ENCODE assay signal across 11 cellular contexts in the genomic region with DNA sequence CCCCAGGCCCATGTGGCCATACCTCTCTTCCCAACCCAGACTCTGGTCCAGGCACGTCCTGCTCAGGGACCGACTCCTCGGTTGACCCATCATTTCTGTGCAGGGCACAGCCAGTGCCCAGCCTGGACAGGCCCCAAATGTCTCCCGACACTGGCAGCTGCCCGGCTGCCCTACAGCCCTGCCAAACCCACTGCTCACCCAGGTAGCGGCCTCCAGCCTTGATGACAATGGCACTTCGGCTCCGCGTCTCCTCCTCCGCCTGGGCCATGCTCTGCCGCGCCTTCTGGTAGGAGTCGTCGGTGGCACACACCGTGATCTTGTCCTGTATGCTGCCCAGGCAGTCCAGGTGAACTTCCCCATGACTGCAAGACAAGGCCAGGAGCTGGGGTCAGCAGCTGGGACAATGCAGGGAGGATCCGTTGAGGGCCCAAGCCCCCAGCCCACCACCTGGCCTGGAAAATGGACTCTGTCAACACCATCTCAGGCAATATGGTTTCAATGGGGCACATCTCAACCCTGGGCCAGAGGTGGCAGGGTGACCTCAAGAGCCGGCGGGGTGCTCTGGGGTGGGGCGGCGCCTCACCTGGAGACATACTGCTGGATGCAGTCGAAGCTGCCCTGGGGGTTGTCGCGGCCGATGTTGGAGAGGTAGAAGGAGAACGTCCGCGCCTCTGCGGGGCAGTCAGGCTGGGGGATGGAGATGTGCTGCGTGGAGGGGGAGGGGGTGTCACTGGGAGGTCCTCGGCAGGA. TPM values are rescaled to one million over a fixed set of nuclear protein-coding genes. Genes with fewer than 3 reads are reported as not detected.
DNase-seq lines count a peak whose midpoint lies in the region; ATAC-seq, FAIRE-seq and TF ChIP-seq lines count a peak whose summit lies in the region.
"Had no signal": no experiment of that assay in that cellular context is flagged by ENCODE, and none has a peak within 500 bp of the region (broad histone marks: within the 10 kb centered on the region; RNA-seq: fewer than 3 reads in every experiment).

No MANE protein-coding gene starts in this region.

- H4K20me1 ChIP-seq in PC-3 (ENCODE audit: low read length) (no peaks in the 10 kb centered on the region), GM12878 (ENCODE audit: control insufficient read depth, insufficient read depth) (peaks cover 7% of the 10 kb centered on the region)

- H3K27ac ChIP-seq in PC-3 (ENCODE audit: low read length) = 0 out of 2 replicates have a peak overlapping the region, but pooled peaks have one; percentile 14
- no peak overlapping the region for H3K27ac ChIP-seq in GM12878 (ENCODE audit: control insufficient read depth, insufficient read depth)
- peak overlapping the region; percentile 83 for H3K27ac ChIP-seq in lower lobe of right lung
- H3K27ac ChIP-seq in substantia nigra (ENCODE audit: low read depth, low read length, poor library complexity, severe bottlenecking) = peak overlapping the region; percentile 85
- H3K27ac ChIP-seq: cardiac muscle cell had no signal

- DNase-seq in PC-3 (no peak), GM12878 (ENCODE audit: low read depth, low spot score) (no peak), lower lobe of right lung (no peak), substantia nigra (lab: John Stamatoyannopoulos, UW) (peak in 2 of 49 donors; percentile 30), GF-D8 (lab: John Stamatoyannopoulos, UW) (no peak), nucleus accumbens (lab: John Stamatoyannopoulos, UW) (no peak), NOMO-1 treated with dmso at 0.1 percent for 144 hours (lab: John Stamatoyannopoulos, UW; ENCODE audit: unreplicated experiment) (no peak)
- DNase-seq: activated T-cell treated with anti-CD3 and anti-CD28 coated beads, Interleukin-2, amount 50 U/mL, for 48 hours; foreskin melanocyte; NCI-H2227 treated with DMSO at 0.1 percent for 48 hours had no signal

- POLR2A ChIA-PET in PC-3 (lab: Charles Lee; ENCODE audit: unreplicated experiment) = no interaction called here
- POLR2A ChIA-PET in GM12878 (lab: Charles Lee) = no interaction called here

- peak; percentile 32; the same call in 1 of the 2 replicates for TF ChIP-seq POLR2A in GM12878 (IDR thresholded peaks at IDR 0.05; ENCODE audit: low read depth, low read length)

- TF ChIP-seq RAD21 in GM12878 (IDR thresholded peaks at IDR 0.05; ENCODE audit: insufficient read depth, low read depth, low read length) = no peak

- BruUV-seq in PC-3 (replicated peaks; lab: Mats Ljungman, UMichigan) = no TSS peak
- BruUV-seq in GM12878 (replicated peaks; lab: Mats Ljungman, UMichigan) = no TSS peak

- no peak for ATAC-seq in PC-3
- ATAC-seq in GM12878 = no peak
- no peak for ATAC-seq in lower lobe of right lung

- CTCF ChIA-PET in PC-3 (lab: Charles Lee) (no interaction called here), GM12878 (lab: Yijun Ruan, JAX) (interaction anchor here (0.7 to 1.8 kb wide), 3 partner anchors 13 to 77 kb away, joined by 3 read pairs; no protein-coding TSS in a partner anchor)

- H3K4me2 ChIP-seq in PC-3 (ENCODE audit: low read length) (no peak overlapping the region), GM12878 (ENCODE audit: control insufficient read depth, insufficient read depth) (no peak overlapping the region)

- SMC1A ChIA-PET in GM12878 (lab: Charles Lee; ENCODE audit: uncharacterized antibody, unreplicated experiment) = interaction anchor here (1.1 kb wide), 1 partner anchor 14 kb away, joined by 4 read pairs; no protein-coding TSS in a partner anchor

- 96% methylated on average over 30 of the region's 30 CpGs for WGBS in GM12878 (ENCODE audit: insufficient coverage, insufficient replicate concordance, low lambda C conversion rate, missing lambda C conversion rate)

- no peaks in the 10 kb centered on the region for H3K9me2 ChIP-seq in PC-3 (replicated peaks; ENCODE audit: low read length)

- no peak for FAIRE-seq in GM12878 (lab: Jason Lieb, UNC)

- H3K4me1 ChIP-seq in PC-3 (ENCODE audit: insufficient read depth, low read length) (peaks cover 35% of the 10 kb centered on the region), GM12878 (ENCODE audit: control insufficient read depth, insufficient read depth, low read length) (no peaks in the 10 kb centered on the region), lower lobe of right lung (peaks cover 57% of the 10 kb centered on the region)

- intact Hi-C loops in PC-3 (cut with micrococcal nuclease) = no loop called here
- intact Hi-C loops in GM12878 (cut with micrococcal nuclease; ENCODE audit: unreplicated experiment) = no loop called here
- intact Hi-C loops in lower lobe of right lung (cut with DNase I) = no loop called here

- H3K9ac ChIP-seq in PC-3 (ENCODE audit: low read length) = no peak overlapping the region
- no peak overlapping the region for H3K9ac ChIP-seq in GM12878 (ENCODE audit: control insufficient read depth, insufficient read depth, low read length)

- H3K9me3 ChIP-seq in PC-3 (ENCODE audit: low read length) = no peaks in the 10 kb centered on the region
- H3K9me3 ChIP-seq in GM12878 (replicated peaks; ENCODE audit: control insufficient read depth, insufficient read depth, low read length) = no peaks in the 10 kb centered on the region
- no peaks in the 10 kb centered on the region for H3K9me3 ChIP-seq in lower lobe of right lung

- RAD21 ChIA-PET in GM12878 (lab: Charles Lee; ENCODE audit: unreplicated experiment) = no interaction called here

- H3K36me3 ChIP-seq in PC-3 (ENCODE audit: low read depth, low read length) (peaks cover 11% of the 10 kb centered on the region), GM12878 (ENCODE audit: control insufficient read depth in 2 of 2, insufficient read depth in 2 of 2, low read length in 1 of 2) (peaks cover 7 to 50% of the 10 kb centered on the region in 2 experiments; a peak in 3 of 4 replicates), lower lobe of right lung (peaks cover 32% of the 10 kb centered on the region)
- H3K36me3 ChIP-seq: cardiac muscle cell had no signal

- H3F3A ChIP-seq in PC-3 (ENCODE audit: low read length, unreplicated experiment) = peaks cover 3% of the 10 kb centered on the region

- H3K4me3 ChIP-seq in PC-3 (ENCODE audit: low read length) (no peak overlapping the region), GM12878 (no peak overlapping the region), lower lobe of right lung (no peak overlapping the region)
- H3K4me3 ChIP-seq: cardiac muscle cell had no signal

- no peak for TF ChIP-seq EP300 in GM12878 (IDR thresholded peaks at IDR 0.05; ENCODE audit: borderline replicate concordance in 1 of 2, control insufficient read depth in 1 of 2, low read depth in 2 of 2, low read length in 2 of 2)

- H3K79me2 ChIP-seq in PC-3 (ENCODE audit: low read length) (0 out of 2 replicates have a peak, but pooled peaks cover 12% of the 10 kb centered on the region), GM12878 (ENCODE audit: control insufficient read depth, insufficient read depth, low read length) (no peaks in the 10 kb centered on the region; the same call in 1 of the 2 replicates)

- H3K27me3 ChIP-seq in PC-3 (ENCODE audit: low read length) = no peaks in the 10 kb centered on the region
- no peaks in the 10 kb centered on the region for H3K27me3 ChIP-seq in GM12878 (replicated peaks in 1 of 2; ENCODE audit: control insufficient read depth in 2 of 2, insufficient read depth in 2 of 2, low read length in 1 of 2)
- no peaks in the 10 kb centered on the region for H3K27me3 ChIP-seq in lower lobe of right lung (ENCODE audit: low read depth)
- H3K27me3 ChIP-seq: cardiac muscle cell had no signal

- no peak for TF ChIP-seq CTCF in PC-3 (conservative IDR thresholded peaks at IDR 0.05; ENCODE audit: low read depth, low read length)
- no peak for TF ChIP-seq CTCF in GM12878 (IDR thresholded peaks at IDR 0.05 in 2 of 3, conservative IDR thresholded peaks at IDR 0.05 in 1 of 3; ENCODE audit: control insufficient read depth in 2 of 3, extremely low read depth in 1 of 3, insufficient read depth in 1 of 3, low read depth in 3 of 3, low read length in 3 of 3)
- no peak for TF ChIP-seq CTCF in lower lobe of right lung (IDR thresholded peaks at IDR 0.05)

- H2AFZ ChIP-seq in PC-3 (ENCODE audit: low read length) (no peak overlapping the region), GM12878 (ENCODE audit: control insufficient read depth, low read depth, low read length) (no peak overlapping the region)

- in situ Hi-C loops in GM12878 (cut with MboI) = loop anchor here (25.0 kb wide), 1 partner anchor 397 kb away; no protein-coding TSS in a partner anchor

RNA-seq across cellular contexts. Expression of a gene that starts 27.5 kb away (rescaled TPM):
- total RNA-seq in PC-3 (2014; rRNA removed) = 19.4 TPM in 2 replicates
- total RNA-seq in GM12878 (2013; cell fraction: nucleolus; rRNA removed) = 8.2 and 8.9 TPM in 2 replicates
- 9.9 and 12.3 TPM in 2 replicates for total RNA-seq in GM12878 (2014; rRNA removed)
- total RNA-seq in GM12878 (2014; rRNA removed; fragmentation: Illumina TruSeq; extraction: Trizol) = 4.9 and 5.3 TPM in 2 replicates
- 37.0 and 38.8 TPM in 2 replicates for total RNA-seq in GM12878 (2021)
- 12.5 TPM for polyA plus RNA-seq in GM12878 (2011; ENCODE audit: low read depth)
- 0.78 and 1.9 TPM in 2 replicates for polyA plus RNA-seq in GM12878 (2011; rRNA removed)
- 2.0 and 3.0 TPM in 2 replicates for polyA plus RNA-seq in GM12878 (2011; cell fraction: cytosol; rRNA removed)
- 19.2 and 23.0 TPM in 2 replicates for polyA plus RNA-seq in GM12878 (2011; cell fraction: nucleus; rRNA removed)
- 23.2 and 24.0 TPM in 2 replicates for polyA plus RNA-seq in GM12878 (2012)
- polyA plus RNA-seq in GM12878 (2014; fragmentation: Illumina TruSeq; extraction: Trizol) = 2.5 and 3.8 TPM in 2 replicates
- 1 to 10 TPM; 2.8 to 6.3 TPM for polyA plus RNA-seq in GM12878 (2014; fragmentation: Nextera tagmentation; extraction: Ambion mirVana)
- polyA plus RNA-seq in GM12878 (2014; rRNA removed) = 33.0 and 37.8 TPM in 2 replicates
- 10 to 100 TPM; 12.0 to 12.5 TPM for polyA plus RNA-seq in GM12878 (2016; fragmentation: Nextera tagmentation; extraction: Ambion mirVana)
- polyA minus RNA-seq in GM12878 (2011; rRNA and poly(A)+ RNA removed) = 0.59 and 2.4 TPM in 2 replicates
- 1.1 and 5.1 TPM in 2 replicates for polyA minus RNA-seq in GM12878 (2011; cell fraction: cytosol; rRNA and poly(A)+ RNA removed)
- polyA minus RNA-seq in GM12878 (2011; cell fraction: nucleus; rRNA and poly(A)+ RNA removed) = 2.3 and 5.6 TPM in 2 replicates
- 30.6 TPM for total RNA-seq in lower lobe of right lung

RNA-seq across cellular contexts. Expression of a gene that starts 46.2 kb away (rescaled TPM):
- total RNA-seq in PC-3 (2014; rRNA removed) = 97.5 and 99.9 TPM in 2 replicates
- 40.3 and 49.5 TPM in 2 replicates for total RNA-seq in GM12878 (2013; cell fraction: nucleolus; rRNA removed)
- total RNA-seq in GM12878 (2014; rRNA removed) = 91.4 and 122 TPM in 2 replicates
- total RNA-seq in GM12878 (2014; rRNA removed; fragmentation: Illumina TruSeq; extraction: Trizol) = 32.9 and 39.5 TPM in 2 replicates
- total RNA-seq in GM12878 (2021) = 131 and 150 TPM in 2 replicates
- polyA plus RNA-seq in GM12878 (2011; ENCODE audit: low read depth) = 12.2 TPM
- 11.5 and 19.0 TPM in 2 replicates for polyA plus RNA-seq in GM12878 (2011; rRNA removed)
- 23.2 and 39.7 TPM in 2 replicates for polyA plus RNA-seq in GM12878 (2011; cell fraction: cytosol; rRNA removed)
- polyA plus RNA-seq in GM12878 (2011; cell fraction: nucleus; rRNA removed) = 104 and 142 TPM in 2 replicates
- 52.3 and 55.4 TPM in 2 replicates for polyA plus RNA-seq in GM12878 (2012)
- 7.1 and 22.5 TPM in 2 replicates for polyA plus RNA-seq in GM12878 (2014; fragmentation: Illumina TruSeq; extraction: Trizol)
- 1 to 10 TPM in 1 of 2 experiments, under 1 TPM in 1; 0.37 to 6.6 TPM for polyA plus RNA-seq in GM12878 (2014; fragmentation: Nextera tagmentation; extraction: Ambion mirVana)
- polyA plus RNA-seq in GM12878 (2014; rRNA removed) = 98.3 and 119 TPM in 2 replicates
- 10 to 100 TPM; 38.3 to 58.5 TPM for polyA plus RNA-seq in GM12878 (2016; fragmentation: Nextera tagmentation; extraction: Ambion mirVana)
- 4.2 and 21.6 TPM in 2 replicates for polyA minus RNA-seq in GM12878 (2011; rRNA and poly(A)+ RNA removed)
- 20.1 and 26.7 TPM in 2 replicates for polyA minus RNA-seq in GM12878 (2011; cell fraction: cytosol; rRNA and poly(A)+ RNA removed)
- polyA minus RNA-seq in GM12878 (2011; cell fraction: nucleus; rRNA and poly(A)+ RNA removed) = 23.2 and 48.4 TPM in 2 replicates
- 65.6 TPM for total RNA-seq in lower lobe of right lung

RNA-seq across cellular contexts. Expression of a gene that starts 56.5 kb away (rescaled TPM):
- total RNA-seq in PC-3 (2014; rRNA removed) = 21.0 and 30.6 TPM in 2 replicates
- 31.6 and 39.3 TPM in 2 replicates for total RNA-seq in GM12878 (2013; cell fraction: nucleolus; rRNA removed)
- total RNA-seq in GM12878 (2014; rRNA removed) = 11.7 and 13.1 TPM in 2 replicates
- 3.8 and 5.1 TPM in 2 replicates for total RNA-seq in GM12878 (2014; rRNA removed; fragmentation: Illumina TruSeq; extraction: Trizol)
- 19.7 and 25.0 TPM in 2 replicates for total RNA-seq in GM12878 (2021)
- 4.6 TPM for polyA plus RNA-seq in GM12878 (2011; ENCODE audit: low read depth)
- polyA plus RNA-seq in GM12878 (2011; rRNA removed) = 2.4 and 4.6 TPM in 2 replicates
- 6.1 and 9.0 TPM in 2 replicates for polyA plus RNA-seq in GM12878 (2011; cell fraction: cytosol; rRNA removed)
- 23.5 and 30.6 TPM in 2 replicates for polyA plus RNA-seq in GM12878 (2011; cell fraction: nucleus; rRNA removed)
- 13.5 and 16.7 TPM in 2 replicates for polyA plus RNA-seq in GM12878 (2012)
- polyA plus RNA-seq in GM12878 (2014; fragmentation: Illumina TruSeq; extraction: Trizol) = 0.87 and 3.6 TPM in 2 replicates
- under 1 TPM; 0.91 to 0.98 TPM for polyA plus RNA-seq in GM12878 (2014; fragmentation: Nextera tagmentation; extraction: Ambion mirVana)
- 13.8 and 16.8 TPM in 2 replicates for polyA plus RNA-seq in GM12878 (2014; rRNA removed)
- polyA plus RNA-seq in GM12878 (2016; fragmentation: Nextera tagmentation; extraction: Ambion mirVana) = 10 to 100 TPM; 21.2 to 21.6 TPM
- polyA minus RNA-seq in GM12878 (2011; rRNA and poly(A)+ RNA removed) = 5.9 and 12.4 TPM in 2 replicates
- polyA minus RNA-seq in GM12878 (2011; cell fraction: cytosol; rRNA and poly(A)+ RNA removed) = 4.8 and 10.7 TPM in 2 replicates
- 7.1 and 13.3 TPM in 2 replicates for polyA minus RNA-seq in GM12878 (2011; cell fraction: nucleus; rRNA and poly(A)+ RNA removed)
- 19.7 TPM for total RNA-seq in lower lobe of right lung
